1 cellular context compared by ENCODE assay signal in genomic region chr11:15650105-15650938, GRCh38.
A peak's percentile ranks its signal among the peaks of the same experiment; 100 is the strongest.
TF ChIP-seq lines count a peak whose summit lies in the region.

No MANE protein-coding gene starts in this region.

TF ChIP-seq in HepG2, 621 proteins besides CTCF, POLR2A, EP300 and RAD21 (continued from another document and continues in another):
- TF ChIP-seq PBX3 (CRISPR knock-in tag; IDR thresholded peaks at IDR 0.05; ENCODE audit: borderline replicate concordance) (no peak), ZNF558 (CRISPR knock-in tag; IDR thresholded peaks at IDR 0.05; ENCODE audit: borderline replicate concordance) (no peak), ZNF264 (CRISPR knock-in tag; IDR thresholded peaks at IDR 0.05) (no peak; the same call in 1 of the 2 replicates), PITX1 (CRISPR knock-in tag; IDR thresholded peaks at IDR 0.05) (peak; percentile 85), SIX1 (CRISPR knock-in tag; IDR thresholded peaks at IDR 0.05; ENCODE audit: borderline replicate concordance) (no peak), MBD4 (IDR thresholded peaks at IDR 0.05; ENCODE audit: borderline replicate concordance, low read length) (no peak), JDP2 (CRISPR knock-in tag; IDR thresholded peaks at IDR 0.05; ENCODE audit: borderline replicate concordance) (no peak), LRRFIP1 (CRISPR knock-in tag; conservative IDR thresholded peaks at IDR 0.05) (no peak), MAZ (IDR thresholded peaks at IDR 0.05; ENCODE audit: borderline replicate concordance, low read depth, low read length) (peak; percentile 75; the same call in 1 of the 2 replicates), MAZ (CRISPR knock-in tag; IDR thresholded peaks at IDR 0.05; ENCODE audit: low read depth) (peak; percentile 92), FOXJ3 (CRISPR knock-in tag; IDR thresholded peaks at IDR 0.05; ENCODE audit: borderline replicate concordance) (peak; percentile 45; the same call in 1 of the 2 replicates), JARID2 (CRISPR knock-in tag; IDR thresholded peaks at IDR 0.05; ENCODE audit: insufficient replicate concordance) (no peak), PPARG (CRISPR knock-in tag; conservative IDR thresholded peaks at IDR 0.05) (peak; percentile 67), CHCHD3 (CRISPR knock-in tag; IDR thresholded peaks at IDR 0.05) (no peak), NFRKB (IDR thresholded peaks at IDR 0.05) (no peak), KLF15 (CRISPR knock-in tag; IDR thresholded peaks at IDR 0.05; ENCODE audit: borderline replicate concordance) (no peak; the same call in 1 of the 2 replicates), ZFP37 (CRISPR knock-in tag; IDR thresholded peaks at IDR 0.05; ENCODE audit: borderline replicate concordance) (peak; percentile 49; the same call in 1 of the 2 replicates), CSRNP1 (CRISPR knock-in tag; IDR thresholded peaks at IDR 0.05) (0 out of 2 replicates have a peak, but pooled peaks have one; percentile 73), IKZF4 (CRISPR knock-in tag; IDR thresholded peaks at IDR 0.05; ENCODE audit: borderline replicate concordance, low read depth, not compliant biosample characterization) (peak; percentile 74), ZNF792 (CRISPR knock-in tag; IDR thresholded peaks at IDR 0.05) (peak; percentile 73), CC2D1A (CRISPR knock-in tag; IDR thresholded peaks at IDR 0.05) (no peak), HNF1A (IDR thresholded peaks at IDR 0.05; ENCODE audit: low read depth) (no peak), HNF1A (CRISPR knock-in tag; IDR thresholded peaks at IDR 0.05; ENCODE audit: borderline replicate concordance) (peak; percentile 58; the same call in 1 of the 2 replicates), ZSCAN20 (CRISPR knock-in tag; IDR thresholded peaks at IDR 0.05; ENCODE audit: borderline replicate concordance) (peak; percentile 87; the same call in 1 of the 2 replicates), PATZ1 (CRISPR knock-in tag; IDR thresholded peaks at IDR 0.05) (peak; percentile 99), TFAP4 (IDR thresholded peaks at IDR 0.05; ENCODE audit: borderline replicate concordance, low read depth) (no peak), THAP7 (CRISPR knock-in tag; IDR thresholded peaks at IDR 0.05) (0 out of 2 replicates have a peak, but pooled peaks have one; percentile 78), HOMEZ (CRISPR knock-in tag; IDR thresholded peaks at IDR 0.05; ENCODE audit: low read depth) (peak; percentile 85), ZNF672 (CRISPR knock-in tag; IDR thresholded peaks at IDR 0.05) (no peak), PRPF4 (IDR thresholded peaks at IDR 0.05; ENCODE audit: low read depth, low read length, poor library complexity, severe bottlenecking) (no peak), BHLHE40 (IDR thresholded peaks at IDR 0.05; ENCODE audit: low read length) (no peak), ELK4 (CRISPR knock-in tag; IDR thresholded peaks at IDR 0.05; ENCODE audit: borderline replicate concordance) (no peak), ZNF484 (CRISPR knock-in tag; IDR thresholded peaks at IDR 0.05; ENCODE audit: borderline replicate concordance, low read depth) (no peak), ZNF224 (CRISPR knock-in tag; IDR thresholded peaks at IDR 0.05) (peak; percentile 81), SRSF4 (IDR thresholded peaks at IDR 0.05; ENCODE audit: low read depth, low read length, poor library complexity, severe bottlenecking) (no peak), ZFP36 (IDR thresholded peaks at IDR 0.05; ENCODE audit: borderline replicate concordance, low read depth, low read length, partially characterized antibody) (no peak), ATM (IDR thresholded peaks at IDR 0.05; ENCODE audit: borderline replicate concordance) (no peak), ATRX (CRISPR knock-in tag; IDR thresholded peaks at IDR 0.05; ENCODE audit: borderline replicate concordance) (no peak), PRDM15 (CRISPR knock-in tag; IDR thresholded peaks at IDR 0.05) (peak; percentile 65)
